In genomic region chr7:35906191-35906908, GRCh38 we compare ENCODE assay signal across 8 cellular contexts.
A peak's percentile ranks its signal among the peaks of the same experiment; 100 is the strongest.
DNase-seq lines count a peak whose midpoint lies in the region; ATAC-seq and TF ChIP-seq lines count a peak whose summit lies in the region.

No MANE protein-coding gene starts in this region.

- ATAC-seq in GM18909 (IDR thresholded peaks at IDR 0.05; ENCODE audit: poor library complexity, unreplicated experiment): peak; percentile 86
- ATAC-seq in HG03354 (IDR thresholded peaks at IDR 0.05; ENCODE audit: poor library complexity, severe bottlenecking, unreplicated experiment): peak; percentile 94

- DNase-seq in AG10803 (ENCODE audit: low read depth) (peak; percentile 80), NCI-H510A (lab: John Stamatoyannopoulos, UW) (peak; percentile 16), choroid plexus epithelial cell (ENCODE audit: low read depth) (peak; percentile 96), left kidney (ENCODE audit: low read depth, low spot score) (peak; percentile 88)
- DNase-seq in activated CD4-positive, alpha-beta T cell treated with anti-CD3 and anti-CD28 coated beads for 24 hours (ENCODE audit: low read depth in 2 of 2): peak; percentile 23 to 60
- peak; percentile 41 to 64 (median 41) for DNase-seq in stimulated activated CD4-positive, alpha-beta T cell treated with anti-CD3 and anti-CD28 coated beads, TNF-alpha, amount 100 ng/mL, for 24 hours (ENCODE audit: low read depth in 3 of 3)

- TF ChIP-seq CTCF in AG10803 (conservative IDR thresholded peaks at IDR 0.05; ENCODE audit: low read length) (peak; percentile 95), choroid plexus epithelial cell (conservative IDR thresholded peaks at IDR 0.05; ENCODE audit: low read depth, low read length) (peak; percentile 100)

- no peak overlapping the region for H3K4me3 ChIP-seq in AG10803 (ENCODE audit: low read length)
- H3K4me3 ChIP-seq in choroid plexus epithelial cell (ENCODE audit: low read depth, low read length): no peak overlapping the region

Comparison
In these comparisons a context has a peak if more than half of its experiments do, and no peak if none do; other contexts are left out.
1. DNase-seq: peak in every context shown above with its lines; median percentile 96 in choroid plexus epithelial cell; 88 in left kidney; 80 in AG10803; 42 in activated CD4-positive, alpha-beta T cell treated with anti-CD3 and anti-CD28 coated beads for 24 hours; 41 in stimulated activated CD4-positive, alpha-beta T cell treated with anti-CD3 and anti-CD28 coated beads, TNF-alpha, amount 100 ng/mL, for 24 hours; 16 in NCI-H510A.